ENCODE assay signal across 25 cellular contexts in genomic region chr10:18777258-18777657, GRCh38.
"Had no signal": no experiment of that assay in that cellular context is flagged by ENCODE, and none has a peak within 500 bp of the region (broad histone marks: within the 10 kb centered on the region; RNA-seq: fewer than 3 reads in every experiment).

No MANE protein-coding gene starts in this region.

- H3K4me2 ChIP-seq: PC-9, SK-N-SH had no signal

- H3K27me3 ChIP-seq: MG63, Peyer's patch, SJSA1 had no signal

- H3K27me3 Mint-ChIP-seq: T-helper 17 cell had no signal

- ATAC-seq: Right ventricle myocardium inferior, T-helper 17 cell had no signal

- H3K4me3 ChIP-seq: MG63, PC-9, Peyer's patch, SJSA1 had no signal

- H2AFZ ChIP-seq: PC-9 had no signal

- H3K9me3 ChIP-seq: MG63, Peyer's patch, SJSA1, SK-N-SH had no signal

- DNase-seq: Karpas-422; KG1; MG63; NCI-H1092; NCI-H1105 treated with DMSO at 0.1 percent for 48 hours; NCI-H1417 treated with DMSO at 0.1 percent for 48 hours; NCI-H146; NCI-H1694 treated with DMSO at 0.1 percent for 48 hours; NCI-H1930; NCI-H2081; NCI-H2171; NCI-H524; NCI-H526 treated with DMSO at 0.1 percent for 48 hours; NCI-H748 treated with DMSO at 0.1 percent for 48 hours; NK-92 treated with Interleukin-12 subunit alpha and Interleukin-12 subunit beta, amount 100 ng/mL, for 24 hours; OCI-M1; PC-9; Peyer's patch; SHP77 treated with DMSO at 0.1 percent for 48 hours; SK-N-SH; SW 1271; T-helper 1 cell; T-helper 17 cell had no signal

- H3K27ac Mint-ChIP-seq: T-helper 17 cell had no signal

- H3K4me3 Mint-ChIP-seq: T-helper 17 cell had no signal

- H3K36me3 ChIP-seq: MG63, Peyer's patch, SJSA1 had no signal

- H3K4me1 Mint-ChIP-seq: T-helper 17 cell had no signal

- H3K9me2 ChIP-seq: SK-N-SH had no signal

- H3K27ac ChIP-seq: PC-9, Peyer's patch, SJSA1 had no signal

- H3K4me1 ChIP-seq: Peyer's patch, SJSA1 had no signal
